In the genomic region with DNA sequence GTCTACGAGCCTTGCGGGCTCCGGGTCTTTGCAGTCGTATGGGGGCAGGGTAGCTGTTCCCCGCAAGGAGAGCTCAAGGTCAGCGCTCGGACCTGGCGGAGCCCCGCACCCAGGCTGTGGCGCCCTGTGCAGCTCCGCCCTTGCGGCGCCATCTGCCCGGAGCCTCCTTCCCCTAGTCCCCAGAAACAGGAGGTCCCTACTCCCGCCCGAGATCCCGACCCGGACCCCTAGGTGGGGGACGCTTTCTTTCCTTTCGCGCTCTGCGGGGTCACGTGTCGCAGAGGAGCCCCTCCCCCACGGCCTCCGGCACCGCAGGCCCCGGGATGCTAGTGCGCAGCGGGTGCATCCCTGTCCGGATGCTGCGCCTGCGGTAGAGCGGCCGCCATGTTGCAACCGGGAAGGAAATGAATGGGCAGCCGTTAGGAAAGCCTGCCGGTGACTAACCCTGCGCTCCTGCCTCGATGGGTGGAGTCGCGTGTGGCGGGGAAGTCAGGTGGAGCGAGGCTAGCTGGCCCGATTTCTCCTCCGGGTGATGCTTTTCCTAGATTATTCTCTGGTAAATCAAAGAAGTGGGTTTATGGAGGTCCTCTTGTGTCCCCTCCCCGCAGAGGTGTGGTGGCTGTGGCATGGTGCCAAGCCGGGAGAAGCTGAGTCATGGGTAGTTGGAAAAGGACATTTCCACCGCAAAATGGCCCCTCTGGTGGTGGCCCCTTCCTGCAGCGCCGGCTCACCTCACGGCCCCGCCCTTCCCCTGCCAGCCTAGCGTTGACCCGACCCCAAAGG, we compare ENCODE assay signal across 8 cellular contexts. TPM values are rescaled to one million over a fixed set of nuclear protein-coding genes. Genes with fewer than 3 reads are reported as not detected.
A peak's percentile ranks its signal among the peaks of the same experiment; 100 is the strongest.
DNase-seq lines count a peak whose midpoint lies in the region; ATAC-seq, FAIRE-seq and TF ChIP-seq lines count a peak whose summit lies in the region.

No MANE protein-coding gene starts in this region.

- H3K27ac Mint-ChIP-seq in activated naive CD8-positive, alpha-beta T cell treated with anti-CD3 and anti-CD28 coated beads for 36 hours, result peak overlapping the region; percentile 99

- peak; percentile 1 for ATAC-seq in GM18907 (IDR thresholded peaks at IDR 0.05; ENCODE audit: unreplicated experiment)
- ATAC-seq in Right ventricle myocardium superior (ENCODE audit: poor library complexity), result peak; percentile 16
- peak; percentile 23 to 52 (median 41) for ATAC-seq in pancreas

- in situ Hi-C loops in transverse colon (cut with MboI; ENCODE audit: low pct_ligation_motif_present in 1 of 4, low pct_unique_long_range_greater_than_20kb in 1 of 4, low sequenced_read_pairs in 3 of 4), result loop anchor here in 1 of 4 donors (25.0 kb wide), 2 partner anchors 98 to 198 kb away; a partner anchor contains a TSS

- no peak for TF ChIP-seq POLR2A in transverse colon (IDR thresholded peaks at IDR 0.05)

- no peak for FAIRE-seq in pancreas (lab: Jason Lieb, UNC)

- DNase-seq in AG08395 (ENCODE audit: low spot score) (peak; percentile 61), SK-N-MC (ENCODE audit: low read depth, low spot score) (no peak), Right ventricle myocardium superior (peak; percentile 88), pancreas (peak; percentile 62 to 90 (median 76)), transverse colon (peak; percentile 82)
- peak; percentile 79 for DNase-seq in activated naive CD8-positive, alpha-beta T cell treated with anti-CD3 and anti-CD28 coated beads for 36 hours

- 0 to 1% methylated on average over 48 to 55 of the region's 55 CpGs for WGBS in pancreas, 2 donors
- WGBS in transverse colon (ENCODE audit: low coverage in 1 of 2), 2 donors, result 1 to 20% methylated on average over 1 to 45 of the region's 55 CpGs

- peaks cover 58% of the 10 kb centered on the region for H3K4me1 Mint-ChIP-seq in activated naive CD8-positive, alpha-beta T cell treated with anti-CD3 and anti-CD28 coated beads for 36 hours

- H3K36me3 Mint-ChIP-seq in activated naive CD8-positive, alpha-beta T cell treated with anti-CD3 and anti-CD28 coated beads for 36 hours, result peaks cover 72% of the 10 kb centered on the region

- peaks cover 29% of the 10 kb centered on the region for H3K27me3 Mint-ChIP-seq in activated naive CD8-positive, alpha-beta T cell treated with anti-CD3 and anti-CD28 coated beads for 36 hours

- peak overlapping the region; percentile 97 for H3K4me3 ChIP-seq in SK-N-MC
- H3K4me3 ChIP-seq in pancreas, result peak overlapping the region; percentile 94 to 99 (median 96)
- peak overlapping the region; percentile 72 to 88 (median 78) for H3K4me3 ChIP-seq in transverse colon

- H3K36me3 ChIP-seq in SK-N-MC (ENCODE audit: insufficient read depth, low read length), result peaks cover 65% of the 10 kb centered on the region
- peaks cover 3 to 18% (median 6%) of the 10 kb centered on the region in 3 donors for H3K36me3 ChIP-seq in pancreas
- peaks cover 0 to 16% (median 6%) of the 10 kb centered on the region in 4 donors for H3K36me3 ChIP-seq in transverse colon

- H3K9me3 ChIP-seq in SK-N-MC (ENCODE audit: low read depth, low read length) (no peaks in the 10 kb centered on the region), pancreas (no peaks in the 10 kb centered on the region), transverse colon (no peaks in the 10 kb centered on the region)

- no peak for TF ChIP-seq RAD21 in Ishikawa (IDR thresholded peaks at IDR 0.05; ENCODE audit: low read depth)

- H3K27me3 ChIP-seq in pancreas (no peaks in the 10 kb centered on the region), transverse colon (no peaks in the 10 kb centered on the region)

- peak overlapping the region; percentile 98 for H3K9ac ChIP-seq in SK-N-MC (ENCODE audit: insufficient read length)

- intact Hi-C loops in Right ventricle myocardium superior (cut with DNase I), result loop anchor here (10.0 kb wide), 1 partner anchor 210 kb away; no protein-coding TSS in a partner anchor
- intact Hi-C loops in pancreas (cut with DNase I), result loop anchor here in 2 of 3 donors (5.0 kb wide), 2 partner anchors 113 to 208 kb away; no protein-coding TSS in a partner anchor
- intact Hi-C loops in transverse colon (cut with DNase I; ENCODE audit: low total_unique reads), result loop anchor here (5.0 to 10.0 kb wide), 2 partner anchors 113 to 210 kb away; no protein-coding TSS in a partner anchor

- H3K27ac ChIP-seq in SK-N-MC (peak overlapping the region; percentile 96), pancreas (peak overlapping the region; percentile 82 to 98 (median 89)), transverse colon (peak overlapping the region; percentile 94 to 98 (median 98))

- peaks cover 13 to 15% (median 15%) of the 10 kb centered on the region in 3 donors for H3K4me1 ChIP-seq in pancreas
- peaks cover 34 to 70% (median 51%) of the 10 kb centered on the region in 4 donors for H3K4me1 ChIP-seq in transverse colon

- peak overlapping the region; percentile 99 for H3K4me3 Mint-ChIP-seq in activated naive CD8-positive, alpha-beta T cell treated with anti-CD3 and anti-CD28 coated beads for 36 hours

- no peak for TF ChIP-seq CTCF in pancreas (IDR thresholded peaks at IDR 0.05)
- peak in 1 of 5 experiments; percentile 15 for TF ChIP-seq CTCF in transverse colon (IDR thresholded peaks at IDR 0.05)

- TF ChIP-seq EP300 in Ishikawa (IDR thresholded peaks at IDR 0.05; ENCODE audit: borderline replicate concordance) (no peak), transverse colon (IDR thresholded peaks at IDR 0.05; ENCODE audit: low read depth) (no peak)

- no peaks in the 10 kb centered on the region for H3K9me3 Mint-ChIP-seq in activated naive CD8-positive, alpha-beta T cell treated with anti-CD3 and anti-CD28 coated beads for 36 hours

TF ChIP-seq in Ishikawa, 13 proteins besides CTCF, POLR2A, EP300 and RAD21 (continues in another document):
- TF ChIP-seq CEBPB (IDR thresholded peaks at IDR 0.05) (peak; percentile 8; the same call in 1 of the 2 replicates), CREB1 (IDR thresholded peaks at IDR 0.05; ENCODE audit: low read depth) (no peak), TAF1 (IDR thresholded peaks at IDR 0.05; ENCODE audit: low read depth) (peak; percentile 84), NFIC (IDR thresholded peaks at IDR 0.05) (peak; percentile 85), FOXM1 (IDR thresholded peaks at IDR 0.05; ENCODE audit: borderline replicate concordance, low read depth) (no peak), EGR1 (IDR thresholded peaks at IDR 0.05) (no peak)
- TF ChIP-seq, protein P1, sequence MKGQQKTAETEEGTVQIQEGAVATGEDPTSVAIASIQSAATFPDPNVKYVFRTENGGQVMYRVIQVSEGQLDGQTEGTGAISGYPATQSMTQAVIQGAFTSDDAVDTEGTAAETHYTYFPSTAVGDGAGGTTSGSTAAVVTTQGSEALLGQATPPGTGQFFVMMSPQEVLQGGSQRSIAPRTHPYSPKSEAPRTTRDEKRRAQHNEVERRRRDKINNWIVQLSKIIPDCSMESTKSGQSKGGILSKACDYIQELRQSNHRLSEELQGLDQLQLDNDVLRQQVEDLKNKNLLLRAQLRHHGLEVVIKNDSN (IDR thresholded peaks at IDR 0.05), result peak; percentile 96

RNA-seq across cellular contexts. Expression of a gene that starts 0.8 kb away (rescaled TPM):
- total RNA-seq in activated naive CD8-positive, alpha-beta T cell treated with anti-CD3 and anti-CD28 coated beads for 36 hours, result 1,000 to 10,000 TPM; 8,986 to 9,154 TPM
- total RNA-seq in Right ventricle myocardium superior (4,109 TPM), pancreas (100 to 1,000 TPM; 149 to 657 (median 339) TPM), transverse colon (1,000 to 10,000 TPM; 1,806 to 2,946 (median 2,333) TPM)
- polyA plus RNA-seq in pancreas, result 100 to 1,000 TPM; 425 to 627 TPM

RNA-seq across cellular contexts. Expression of a gene that starts 20.7 kb away (rescaled TPM):
- 1 to 10 TPM; 7.2 to 8.1 TPM for total RNA-seq in activated naive CD8-positive, alpha-beta T cell treated with anti-CD3 and anti-CD28 coated beads for 36 hours
- total RNA-seq in Right ventricle myocardium superior (14.1 TPM), pancreas (10 to 100 TPM in 1 of 6 donors, 1 to 10 TPM in 5; 4.0 to 10.2 (median 4.9) TPM), transverse colon (10 to 100 TPM in 1 of 4 donors, 1 to 10 TPM in 3; 6.1 to 54.2 (median 8.0) TPM)
- 10 to 100 TPM; 22.1 to 36.5 TPM for polyA plus RNA-seq in pancreas

RNA-seq across cellular contexts. Expression of a gene that starts 33.0 kb away (rescaled TPM):
- 100 to 1,000 TPM; 151 to 153 TPM for total RNA-seq in activated naive CD8-positive, alpha-beta T cell treated with anti-CD3 and anti-CD28 coated beads for 36 hours
- total RNA-seq in Right ventricle myocardium superior (14.8 TPM), pancreas (10 to 100 TPM in 4 of 6 donors, 1 to 10 TPM in 2; 9.1 to 17.7 (median 15.1) TPM), transverse colon (100 to 1,000 TPM in 1 of 4 donors, 10 to 100 TPM in 3; 12.8 to 167 (median 30.5) TPM)
- 10 to 100 TPM; 32.2 to 41.3 TPM for polyA plus RNA-seq in pancreas

RNA-seq across cellular contexts. Expression of a gene that starts 41.2 kb away (rescaled TPM):
- 100 to 1,000 TPM; 167 to 171 TPM for total RNA-seq in activated naive CD8-positive, alpha-beta T cell treated with anti-CD3 and anti-CD28 coated beads for 36 hours
- total RNA-seq in Right ventricle myocardium superior, result 8.9 TPM
- total RNA-seq in pancreas, result 10 to 100 TPM in 3 of 6 donors, 1 to 10 TPM in 3; 7.6 to 16.2 (median 10.0) TPM
- 1 to 10 TPM; 5.6 to 6.5 TPM for polyA plus RNA-seq in pancreas
- 10 to 100 TPM; 18.3 to 20.2 (median 19.2) TPM for total RNA-seq in transverse colon

RNA-seq across cellular contexts. Expression of a gene that starts 42.0 kb away (rescaled TPM):
- total RNA-seq in activated naive CD8-positive, alpha-beta T cell treated with anti-CD3 and anti-CD28 coated beads for 36 hours, result 100 to 1,000 TPM; 311 to 312 TPM
- total RNA-seq in Right ventricle myocardium superior (280 TPM), pancreas (10 to 100 TPM; 66.3 to 79.7 (median 69.9) TPM), transverse colon (10 to 100 TPM in 3 of 4 donors, 1 to 10 TPM in 1; 2.6 to 49.7 (median 40.9) TPM)
- 10 to 100 TPM; 30.6 to 64.7 TPM for polyA plus RNA-seq in pancreas
